ENCODE assay signal across 10 cellular contexts in the genomic region with DNA sequence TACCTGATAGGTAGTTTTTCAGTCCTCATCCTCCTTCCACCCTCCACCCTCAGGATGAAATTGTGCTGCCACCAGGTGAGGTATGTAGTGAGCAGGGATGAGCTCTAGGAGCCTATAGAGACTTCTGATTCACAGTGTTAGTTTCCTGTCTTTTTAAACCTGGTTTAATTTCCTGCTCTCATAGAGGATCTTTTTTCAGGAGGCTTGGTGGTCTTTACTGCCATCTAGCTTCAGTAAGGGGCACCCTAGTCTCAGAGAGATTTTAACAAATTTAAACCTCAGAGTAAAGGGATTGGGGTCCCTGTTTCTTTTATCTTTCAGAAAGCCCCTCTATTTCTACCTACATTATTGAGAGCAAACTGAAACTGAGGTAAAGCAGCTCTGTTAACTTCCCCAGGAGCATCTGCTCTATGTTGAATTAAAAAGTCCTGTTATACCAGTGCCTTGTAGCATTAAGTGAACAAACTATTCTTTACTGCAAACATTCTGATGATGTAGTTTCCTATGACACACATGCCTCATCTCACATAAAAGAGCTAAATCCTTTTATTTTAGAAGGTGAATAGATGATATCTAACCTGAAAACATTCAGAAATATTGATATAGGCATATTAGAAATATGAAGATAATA.
DNase-seq lines count a peak whose midpoint lies in the region; ATAC-seq and TF ChIP-seq lines count a peak whose summit lies in the region.
"Had no signal": no experiment of that assay in that cellular context is flagged by ENCODE, and none has a peak within 500 bp of the region (broad histone marks: within the 10 kb centered on the region; RNA-seq: fewer than 3 reads in every experiment).

No MANE protein-coding gene starts in this region.

- H3K9me2 ChIP-seq in DOHH2 (replicated peaks; ENCODE audit: control insufficient read depth, low read length), result no peaks in the 10 kb centered on the region

- no peak for ATAC-seq in GM21423 (IDR thresholded peaks at IDR 0.05; ENCODE audit: unreplicated experiment)

- H3F3A ChIP-seq in DOHH2 (ENCODE audit: control insufficient read depth, insufficient read depth), result no peaks in the 10 kb centered on the region

- peak; percentile 48 for TF ChIP-seq CTCF in DOHH2 (IDR thresholded peaks at IDR 0.05; ENCODE audit: low read depth, low read length, poor library complexity, severe bottlenecking)

- H3K27me3 ChIP-seq in DOHH2 (ENCODE audit: control insufficient read depth, low read length) (no peaks in the 10 kb centered on the region), adipocyte (replicated peaks; ENCODE audit: control insufficient read depth, insufficient read depth, low read length) (no peaks in the 10 kb centered on the region)
- H3K27me3 ChIP-seq: transverse colon had no signal

- no peaks in the 10 kb centered on the region for H4K20me1 ChIP-seq in DOHH2 (ENCODE audit: control insufficient read depth, insufficient read depth, low read depth, low read length)

- H3K27ac ChIP-seq in DOHH2 (ENCODE audit: low read depth, low read length), result no peak overlapping the region
- H3K27ac ChIP-seq: transverse colon had no signal

- H3K4me3 ChIP-seq in DOHH2 (ENCODE audit: low read length) (no peak overlapping the region), adipocyte (ENCODE audit: low read length) (no peak overlapping the region)
- H3K4me3 ChIP-seq in Jurkat, Clone E6-1 (ENCODE audit: low read length), result no peak overlapping the region
- H3K4me3 ChIP-seq: transverse colon had no signal

- peak; percentile 58 for DNase-seq in Jurkat, Clone E6-1 (ENCODE audit: low read depth, low spot score)
- DNase-seq in adipocyte (ENCODE audit: low read depth) (peak; percentile 13), left kidney (ENCODE audit: low read depth, low spot score) (peak; percentile 56), middle frontal gyrus (ENCODE audit: extremely low spot score, low spot score) (no peak), ecto neural progenitor cell (ENCODE audit: low spot score) (no peak), NCI-H510A (lab: John Stamatoyannopoulos, UW) (no peak)
- DNase-seq: NCI-H2029 treated with DMSO at 0.1 percent for 48 hours, transverse colon had no signal

- H3K9me3 ChIP-seq in DOHH2 (ENCODE audit: control insufficient read depth, insufficient read depth, low read length) (no peaks in the 10 kb centered on the region), adipocyte (ENCODE audit: control insufficient read depth, low read length) (no peaks in the 10 kb centered on the region)
- H3K9me3 ChIP-seq: transverse colon had no signal

- H3K36me3 ChIP-seq in DOHH2 (ENCODE audit: control insufficient read depth, low read length) (no peaks in the 10 kb centered on the region), adipocyte (ENCODE audit: control insufficient read depth, insufficient read depth, low read length, severe bottlenecking) (no peaks in the 10 kb centered on the region)
- H3K36me3 ChIP-seq: transverse colon had no signal

- no peak overlapping the region for H3K9ac ChIP-seq in adipocyte (ENCODE audit: low read length)

- no peak overlapping the region for H3K4me2 ChIP-seq in DOHH2 (ENCODE audit: low read length)

- H3K4me1 ChIP-seq in DOHH2 (ENCODE audit: control insufficient read depth, low read length) (no peaks in the 10 kb centered on the region), adipocyte (ENCODE audit: control insufficient read depth, insufficient read depth, low read length) (peaks cover 24% of the 10 kb centered on the region)
- H3K4me1 ChIP-seq: transverse colon had no signal

- no peaks in the 10 kb centered on the region for H3K79me2 ChIP-seq in DOHH2 (ENCODE audit: control insufficient read depth, low read length)

Comparison
In these comparisons a context has a peak if more than half of its experiments do, and no peak if none do; other contexts are left out.
1. DNase-seq: peak in Jurkat, Clone E6-1 (single experiment), adipocyte (single experiment) and left kidney (single experiment); none in middle frontal gyrus (single experiment), ecto neural progenitor cell (single experiment) and NCI-H510A (single experiment).